Comparison of ENCODE assay signal across 8 cellular contexts in the genomic region with DNA sequence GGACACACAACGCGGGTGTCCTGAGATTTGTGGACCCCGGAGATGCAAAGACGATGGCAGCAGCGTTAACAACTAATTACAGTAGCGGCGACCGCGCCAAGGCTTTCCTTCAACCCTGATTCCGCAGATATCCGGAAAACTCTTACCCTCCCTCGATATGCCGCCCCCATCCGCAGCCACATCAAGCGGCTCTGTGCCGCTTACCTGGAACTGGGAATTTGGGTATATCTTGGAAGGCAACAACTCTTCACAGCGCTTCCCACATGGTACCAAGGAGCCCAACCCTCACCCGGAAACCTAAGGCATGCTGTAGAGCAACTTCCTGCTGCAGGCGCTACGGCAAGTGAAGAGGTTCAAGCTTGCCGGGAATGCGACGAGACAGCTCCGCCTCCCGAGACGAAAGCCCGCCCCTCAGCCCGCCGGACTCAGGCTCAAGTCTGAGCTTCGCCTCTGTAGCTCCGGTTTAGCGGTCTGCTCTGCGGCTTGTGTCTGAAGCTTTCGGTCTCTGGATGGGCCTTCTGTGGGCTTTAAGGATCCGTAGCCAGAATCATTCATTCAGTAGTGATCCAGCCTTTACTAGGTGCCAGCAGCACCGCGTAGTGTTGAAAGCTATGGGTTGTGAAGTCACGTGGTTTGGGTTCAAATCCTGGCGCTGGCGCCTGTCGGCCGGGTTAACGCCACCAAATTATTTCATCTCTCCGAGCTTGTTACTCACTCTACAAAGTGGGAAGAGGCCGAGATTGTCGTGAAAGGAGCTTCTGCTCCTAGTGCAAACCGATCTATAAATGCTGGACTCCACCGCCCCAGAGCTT. TPM values are rescaled to one million over a fixed set of nuclear protein-coding genes. Genes with fewer than 3 reads are reported as not detected.
DNase-seq lines count a peak whose midpoint lies in the region; ATAC-seq and TF ChIP-seq lines count a peak whose summit lies in the region.

A gene with protein sequence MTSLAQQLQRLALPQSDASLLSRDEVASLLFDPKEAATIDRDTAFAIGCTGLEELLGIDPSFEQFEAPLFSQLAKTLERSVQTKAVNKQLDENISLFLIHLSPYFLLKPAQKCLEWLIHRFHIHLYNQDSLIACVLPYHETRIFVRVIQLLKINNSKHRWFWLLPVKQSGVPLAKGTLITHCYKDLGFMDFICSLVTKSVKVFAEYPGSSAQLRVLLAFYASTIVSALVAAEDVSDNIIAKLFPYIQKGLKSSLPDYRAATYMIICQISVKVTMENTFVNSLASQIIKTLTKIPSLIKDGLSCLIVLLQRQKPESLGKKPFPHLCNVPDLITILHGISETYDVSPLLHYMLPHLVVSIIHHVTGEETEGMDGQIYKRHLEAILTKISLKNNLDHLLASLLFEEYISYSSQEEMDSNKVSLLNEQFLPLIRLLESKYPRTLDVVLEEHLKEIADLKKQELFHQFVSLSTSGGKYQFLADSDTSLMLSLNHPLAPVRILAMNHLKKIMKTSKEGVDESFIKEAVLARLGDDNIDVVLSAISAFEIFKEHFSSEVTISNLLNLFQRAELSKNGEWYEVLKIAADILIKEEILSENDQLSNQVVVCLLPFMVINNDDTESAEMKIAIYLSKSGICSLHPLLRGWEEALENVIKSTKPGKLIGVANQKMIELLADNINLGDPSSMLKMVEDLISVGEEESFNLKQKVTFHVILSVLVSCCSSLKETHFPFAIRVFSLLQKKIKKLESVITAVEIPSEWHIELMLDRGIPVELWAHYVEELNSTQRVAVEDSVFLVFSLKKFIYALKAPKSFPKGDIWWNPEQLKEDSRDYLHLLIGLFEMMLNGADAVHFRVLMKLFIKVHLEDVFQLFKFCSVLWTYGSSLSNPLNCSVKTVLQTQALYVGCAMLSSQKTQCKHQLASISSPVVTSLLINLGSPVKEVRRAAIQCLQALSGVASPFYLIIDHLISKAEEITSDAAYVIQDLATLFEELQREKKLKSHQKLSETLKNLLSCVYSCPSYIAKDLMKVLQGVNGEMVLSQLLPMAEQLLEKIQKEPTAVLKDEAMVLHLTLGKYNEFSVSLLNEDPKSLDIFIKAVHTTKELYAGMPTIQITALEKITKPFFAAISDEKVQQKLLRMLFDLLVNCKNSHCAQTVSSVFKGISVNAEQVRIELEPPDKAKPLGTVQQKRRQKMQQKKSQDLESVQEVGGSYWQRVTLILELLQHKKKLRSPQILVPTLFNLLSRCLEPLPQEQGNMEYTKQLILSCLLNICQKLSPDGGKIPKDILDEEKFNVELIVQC (N-terminal part only) (minus strand): TSS at position 299 of the 812 bp plus-strand sequence. CDS start 421 bp downstream, outside the sequence.

- peak; percentile 57 to 96 (median 92) for DNase-seq in C1 segment of cervical spinal cord (lab: John Stamatoyannopoulos, UW)
- DNase-seq in NCI-H748 treated with DMSO at 0.1 percent for 48 hours (lab: John Stamatoyannopoulos, UW), result peak; percentile 53
- DNase-seq in activated CD4-positive, alpha-beta T cell treated with anti-CD3 and anti-CD28 coated beads, Interleukin-2, amount 50 U/mL, for 24 hours (ENCODE audit: low read depth in 1 of 2, low spot score in 1 of 2), result peak; percentile 75 to 88
- DNase-seq in dermis blood vessel endothelial cell, result peak; percentile 98
- DNase-seq in left lung, result peak; percentile 95
- peak; percentile 83 to 88 for DNase-seq in stimulated activated CD4-positive, alpha-beta T cell treated with anti-CD3 and anti-CD28 coated beads, Interleukin-2, amount 100 ng/mL, for 48 hours

- no peak for TF ChIP-seq CTCF in left lung (IDR thresholded peaks at IDR 0.05)

- peaks cover 0 to 23% of the 10 kb centered on the region in 2 donors for H3K27me3 ChIP-seq in left lung

- H3K9me3 ChIP-seq in left lung, result no peaks in the 10 kb centered on the region

- ATAC-seq in GM19372 (IDR thresholded peaks at IDR 0.05; ENCODE audit: low read depth, unreplicated experiment), result peak; percentile 97
- peak; percentile 93 for ATAC-seq in HG03558 (IDR thresholded peaks at IDR 0.05; ENCODE audit: extremely low read depth, unreplicated experiment)
- peak; percentile 100 for ATAC-seq in left lung

- peaks cover 0 to 16% of the 10 kb centered on the region in 2 donors for H3K36me3 ChIP-seq in left lung

- H3K4me3 ChIP-seq in left lung, result peak within 1 kb of the TSS; percentile 75 to 80

- H3K27ac ChIP-seq in left lung, result peak within 1 kb of the TSS; percentile 69 to 82

- peaks cover 0 to 14% of the 10 kb centered on the region in 2 donors for H3K4me1 ChIP-seq in left lung

- intact Hi-C loops in left lung (cut with DNase I), result no loop called here

RNA-seq across cellular contexts. Expression of the gene that starts here (rescaled TPM):
- total RNA-seq in dermis blood vessel endothelial cell, result 39.3 and 44.3 TPM in 2 replicates
- 10 to 100 TPM; 21.1 to 36.2 TPM for total RNA-seq in left lung

Comparison
In these comparisons a context has a peak if more than half of its experiments do, and no peak if none do; other contexts are left out.
1. Peak in every context shown above with its lines: DNase-seq, ATAC-seq, H3K4me3 ChIP-seq and H3K27ac ChIP-seq.